Comparison of ENCODE assay signal across 1 cellular context in the genomic region with DNA sequence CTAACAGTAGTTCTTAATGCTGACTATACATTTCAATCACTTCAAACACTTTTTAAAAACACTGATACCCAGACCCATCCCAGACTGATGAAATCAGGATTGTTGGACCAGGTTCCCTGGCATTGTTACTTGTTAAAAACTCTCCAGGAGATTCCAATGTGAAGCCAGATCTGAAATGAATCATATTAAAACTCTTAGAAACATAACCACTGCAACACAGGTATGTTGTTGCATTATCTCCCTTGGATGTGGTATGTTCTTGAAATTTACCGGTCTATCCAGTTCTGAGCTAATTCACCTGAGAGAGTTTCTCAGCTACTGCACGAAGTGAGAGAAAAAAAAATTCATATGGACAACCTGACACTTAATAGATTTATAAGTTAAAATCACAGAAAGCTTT.
TF ChIP-seq lines count a peak whose summit lies in the region.

No MANE protein-coding gene starts in this region.

TF ChIP-seq in SK-N-SH, 30 proteins besides CTCF, POLR2A, EP300 and RAD21 (continued from another document):
- TF ChIP-seq REST (IDR thresholded peaks at IDR 0.05; ENCODE audit: low read depth, low read length) (no peak), IRF3 (IDR thresholded peaks at IDR 0.05; ENCODE audit: low read depth, low read length) (no peak), YY1 (IDR thresholded peaks at IDR 0.05; ENCODE audit: low read depth) (no peak), NFIC (IDR thresholded peaks at IDR 0.05; ENCODE audit: borderline replicate concordance) (no peak), PBX3 (IDR thresholded peaks at IDR 0.05) (no peak), ELF1 (IDR thresholded peaks at IDR 0.05) (no peak), TCF12 (IDR thresholded peaks at IDR 0.05) (no peak), CHD2 (IDR thresholded peaks at IDR 0.05; ENCODE audit: low read length, partially characterized antibody) (no peak), FOXM1 (IDR thresholded peaks at IDR 0.05; ENCODE audit: low read depth) (no peak), MXI1 (IDR thresholded peaks at IDR 0.05; ENCODE audit: low read depth, low read length) (no peak), FOSL2 (IDR thresholded peaks at IDR 0.05; ENCODE audit: borderline replicate concordance, low read depth) (no peak), EZH2phosphoT487 (IDR thresholded peaks at IDR 0.05; ENCODE audit: borderline replicate concordance, low read depth) (no peak), ZBTB33 (IDR thresholded peaks at IDR 0.05; ENCODE audit: borderline replicate concordance, low read depth) (no peak), RFX5 (IDR thresholded peaks at IDR 0.05; ENCODE audit: low read length) (no peak), RCOR1 (IDR thresholded peaks at IDR 0.05; ENCODE audit: low read length) (no peak), SIN3A (IDR thresholded peaks at IDR 0.05; ENCODE audit: borderline replicate concordance, low read depth, low read length) (no peak)
